In the genomic region with DNA sequence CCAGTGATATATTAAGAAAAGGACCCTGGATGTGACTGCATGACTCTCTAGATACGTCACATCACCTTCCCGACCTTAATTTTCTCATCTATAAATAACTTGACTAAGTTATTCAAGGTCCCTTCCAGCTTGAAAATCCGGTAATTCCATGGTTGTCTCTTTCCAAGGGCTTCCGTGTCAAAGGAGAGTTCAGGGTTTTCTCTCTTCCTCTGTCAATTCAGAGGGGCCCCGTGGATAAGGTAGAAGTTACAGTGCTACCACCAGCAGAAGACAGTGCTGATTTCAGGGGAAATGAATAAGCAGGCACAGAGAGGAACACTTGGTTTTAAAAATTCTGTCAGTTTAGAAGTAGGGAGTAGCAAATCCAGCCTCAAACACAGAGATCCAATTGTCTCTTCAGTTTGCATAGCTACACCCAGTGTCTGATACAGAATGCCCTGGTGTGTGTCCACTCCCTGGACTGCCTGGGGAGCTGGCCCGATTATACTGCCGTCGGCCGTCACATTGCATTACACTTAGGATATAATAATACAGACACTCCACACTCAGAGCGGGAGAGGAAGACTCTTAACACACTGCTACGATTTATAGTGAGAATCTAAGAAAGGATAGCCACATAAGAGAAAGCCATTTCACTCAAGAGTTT, we compare ENCODE assay signal across 16 cellular contexts. TPM values are rescaled to one million over a fixed set of nuclear protein-coding genes. Genes with fewer than 3 reads are reported as not detected.
DNase-seq lines count a peak whose midpoint lies in the region; ATAC-seq and TF ChIP-seq lines count a peak whose summit lies in the region.
"Had no signal": no experiment of that assay in that cellular context is flagged by ENCODE, and none has a peak within 500 bp of the region (broad histone marks: within the 10 kb centered on the region; RNA-seq: fewer than 3 reads in every experiment).

No MANE protein-coding gene starts in this region.

- H3K27me3 ChIP-seq in OCI-LY3 (ENCODE audit: low read depth, low read length) (peaks cover 63% of the 10 kb centered on the region), testis (no peaks in the 10 kb centered on the region)
- H3K27me3 ChIP-seq: upper lobe of left lung had no signal

- H3K79me2 ChIP-seq in OCI-LY3 (ENCODE audit: low read length): no peaks in the 10 kb centered on the region

- no peaks in the 10 kb centered on the region for H3K36me3 ChIP-seq in OCI-LY3 (replicated peaks; ENCODE audit: low read depth, low read length)
- no peaks in the 10 kb centered on the region for H3K36me3 ChIP-seq in testis (ENCODE audit: low read depth, missing control alignments)
- H3K36me3 ChIP-seq: upper lobe of left lung had no signal

- 0 out of 2 replicates have a peak overlapping the region, but pooled peaks have one; percentile 49 for H3K4me3 ChIP-seq in OCI-LY3 (ENCODE audit: low read length)
- no peak overlapping the region for H3K4me3 ChIP-seq in testis
- H3K4me3 ChIP-seq: lung, skin epidermis, upper lobe of left lung had no signal

- intact Hi-C loops in testis (cut with DNase I; ENCODE audit: low total_unique reads): no loop called here

- DNase-seq in globus pallidus (ENCODE audit: low spot score): peak; percentile 74
- no peak for DNase-seq in nephron progenitor cell
- peak; percentile 41 for DNase-seq in testis
- DNase-seq in EL: no peak
- DNase-seq in NCI-H510A treated with DMSO at 0.1 percent for 48 hours (lab: John Stamatoyannopoulos, UW): no peak
- DNase-seq: activated CD4-positive, alpha-beta T cell treated with anti-CD3 and anti-CD28 coated beads for 48 hours; activated CD8-positive, alpha-beta memory T cell treated with anti-CD3 and anti-CD28 coated beads, Interleukin-2, amount 10 ng/mL, durations not matched to agents 7 days and 5 days; activated naive CD8-positive, alpha-beta T cell treated with anti-CD3 and anti-CD28 coated beads for 36 hours; COR-L47; NCI-H1105 treated with DMSO at 0.1 percent for 48 hours; upper lobe of left lung had no signal

- no peak overlapping the region for H3K27ac ChIP-seq in OCI-LY3 (ENCODE audit: low read length)
- peak overlapping the region; percentile 27 to 33 for H3K27ac ChIP-seq in testis
- H3K27ac ChIP-seq: upper lobe of left lung had no signal

- no peak for ATAC-seq in GM18502 (IDR thresholded peaks at IDR 0.05; ENCODE audit: poor library complexity, unreplicated experiment)
- ATAC-seq: activated CD8-positive, alpha-beta memory T cell treated with anti-CD3 and anti-CD28 coated beads, Interleukin-2, amount 10 ng/mL, durations not matched to agents 7 days and 5 days had no signal

- H4K20me1 ChIP-seq in OCI-LY3 (ENCODE audit: insufficient read depth, low read length): no peaks in the 10 kb centered on the region

- peak overlapping the region; percentile 26 for H3K4me3 Mint-ChIP-seq in nephron progenitor cell
- H3K4me3 Mint-ChIP-seq: activated CD8-positive, alpha-beta memory T cell treated with anti-CD3 and anti-CD28 coated beads, Interleukin-2, amount 10 ng/mL, durations not matched to agents 7 days and 5 days; activated naive CD8-positive, alpha-beta T cell treated with anti-CD3 and anti-CD28 coated beads for 36 hours; stimulated activated naive CD8-positive, alpha-beta T cell treated with anti-CD3 and anti-CD28 coated beads, Interleukin-15, Interleukin-2, amounts not matched to agents 100 ng/mL and 50 ng/mL, for 24 hours had no signal

- peaks cover 3% of the 10 kb centered on the region for H3K27me3 Mint-ChIP-seq in nephron progenitor cell (ENCODE audit: low read depth, poor library complexity)
- H3K27me3 Mint-ChIP-seq: stimulated activated naive CD8-positive, alpha-beta T cell treated with anti-CD3 and anti-CD28 coated beads, Interleukin-15, Interleukin-2, amounts not matched to agents 100 ng/mL and 50 ng/mL, for 24 hours had no signal

- no peak overlapping the region for H3K9ac ChIP-seq in OCI-LY3 (ENCODE audit: low read length)

- H2AFZ ChIP-seq in OCI-LY3 (ENCODE audit: low read depth, low read length): no peak overlapping the region

- peaks cover 60% of the 10 kb centered on the region for H3K4me1 Mint-ChIP-seq in nephron progenitor cell
- H3K4me1 Mint-ChIP-seq: activated CD8-positive, alpha-beta memory T cell treated with anti-CD3 and anti-CD28 coated beads, Interleukin-2, amount 10 ng/mL, durations not matched to agents 7 days and 5 days; activated naive CD8-positive, alpha-beta T cell treated with anti-CD3 and anti-CD28 coated beads for 36 hours had no signal

- H3K27ac Mint-ChIP-seq in nephron progenitor cell: peak overlapping the region; percentile 74
- H3K27ac Mint-ChIP-seq: activated CD8-positive, alpha-beta memory T cell treated with anti-CD3 and anti-CD28 coated beads, Interleukin-2, amount 10 ng/mL, durations not matched to agents 7 days and 5 days; activated naive CD8-positive, alpha-beta T cell treated with anti-CD3 and anti-CD28 coated beads for 36 hours; stimulated activated naive CD8-positive, alpha-beta T cell treated with anti-CD3 and anti-CD28 coated beads, Interleukin-15, Interleukin-2, amounts not matched to agents 100 ng/mL and 50 ng/mL, for 24 hours had no signal

- H3K4me1 ChIP-seq in OCI-LY3 (ENCODE audit: low read length): peaks cover 22% of the 10 kb centered on the region
- peaks cover 6% of the 10 kb centered on the region for H3K4me1 ChIP-seq in testis
- H3K4me1 ChIP-seq: upper lobe of left lung had no signal

- no peaks in the 10 kb centered on the region for H3K9me3 Mint-ChIP-seq in nephron progenitor cell
- H3K9me3 Mint-ChIP-seq: activated naive CD8-positive, alpha-beta T cell treated with anti-CD3 and anti-CD28 coated beads for 36 hours; stimulated activated naive CD8-positive, alpha-beta T cell treated with anti-CD3 and anti-CD28 coated beads, Interleukin-15, Interleukin-2, amounts not matched to agents 100 ng/mL and 50 ng/mL, for 24 hours had no signal

- H3K4me2 ChIP-seq in OCI-LY3 (ENCODE audit: low read length): peak overlapping the region; percentile 80

- TF ChIP-seq POLR2A in testis (IDR thresholded peaks at IDR 0.05): no peak

- H3K9me3 ChIP-seq in OCI-LY3 (ENCODE audit: insufficient read depth, low read length) (no peaks in the 10 kb centered on the region), testis (no peaks in the 10 kb centered on the region)
- H3K9me3 ChIP-seq: upper lobe of left lung had no signal

- TF ChIP-seq CTCF in OCI-LY3 (IDR thresholded peaks at IDR 0.05; ENCODE audit: low read depth, low read length): no peak
- no peak for TF ChIP-seq CTCF in nephron progenitor cell (IDR thresholded peaks at IDR 0.05)
- no peak for TF ChIP-seq CTCF in testis (IDR thresholded peaks at IDR 0.05)

- 43 to 62% methylated on average over 11 of the region's 11 CpGs for WGBS in testis, 2 donors

- H3K36me3 Mint-ChIP-seq in nephron progenitor cell (ENCODE audit: low read depth): peaks cover 14% of the 10 kb centered on the region
- H3K36me3 Mint-ChIP-seq: activated CD8-positive, alpha-beta memory T cell treated with anti-CD3 and anti-CD28 coated beads, Interleukin-2, amount 10 ng/mL, durations not matched to agents 7 days and 5 days; activated naive CD8-positive, alpha-beta T cell treated with anti-CD3 and anti-CD28 coated beads for 36 hours had no signal

RNA-seq across cellular contexts. Expression of a gene that starts 54.7 kb away (rescaled TPM):
- 10 to 100 TPM; 52.9 to 66.0 TPM for total RNA-seq in testis
- polyA plus RNA-seq in testis (ENCODE audit: insufficient read depth, low read depth, low replicate concordance): 50.2 TPM

Comparison
In these comparisons a context has a peak if more than half of its experiments do, and no peak if none do; other contexts are left out.
1. DNase-seq: peak in globus pallidus (single experiment) and testis (single experiment); none in nephron progenitor cell (single experiment), EL (single experiment) and NCI-H510A treated with DMSO at 0.1 percent for 48 hours (single experiment).